Comparison of ENCODE assay signal across 20 cellular contexts in the genomic region with DNA sequence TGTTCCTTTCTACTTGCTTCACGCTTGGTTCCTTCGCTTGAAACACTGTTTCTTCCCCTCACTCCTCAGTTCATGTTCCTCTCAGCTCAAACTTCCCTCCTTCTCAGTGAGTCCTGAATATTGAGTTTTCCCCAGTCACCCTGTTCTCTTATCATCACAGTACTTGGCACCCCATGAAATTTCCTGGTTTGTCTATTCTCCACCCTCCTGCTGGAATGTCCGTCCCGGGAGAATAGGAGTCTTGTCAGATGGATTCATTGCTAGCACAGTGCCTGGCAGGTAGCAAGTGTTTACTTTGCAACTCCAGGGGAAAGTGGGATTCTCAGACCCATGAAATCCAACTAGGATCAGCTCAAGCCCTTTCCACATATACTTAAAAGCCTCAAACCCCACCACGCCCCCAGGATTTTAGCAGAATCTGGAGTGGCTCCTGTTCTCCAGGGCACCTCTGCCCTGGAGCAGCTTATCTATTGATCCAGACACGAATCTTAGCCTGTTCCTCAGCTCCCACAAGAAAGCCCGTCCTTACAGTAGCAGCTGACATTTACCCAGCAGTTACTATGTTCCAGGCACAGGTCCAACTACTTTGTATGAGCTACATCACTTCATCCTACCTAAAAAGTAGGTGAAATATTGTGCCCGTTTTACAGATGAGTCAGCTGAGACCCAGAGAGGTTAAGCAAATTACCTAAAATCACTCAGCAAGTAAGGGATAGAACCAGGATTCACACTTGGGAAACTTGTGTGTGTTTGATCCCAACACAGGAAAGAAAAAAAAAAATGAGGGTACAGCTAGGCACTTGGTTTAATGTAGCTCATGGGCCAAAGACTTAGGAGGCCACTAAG.
"Had no signal": no experiment of that assay in that cellular context is flagged by ENCODE, and none has a peak within 500 bp of the region (broad histone marks: within the 10 kb centered on the region; RNA-seq: fewer than 3 reads in every experiment).

No MANE protein-coding gene starts in this region.

- H3K9me3 Mint-ChIP-seq: activated B cell treated with CpG ODN at 0.5 μM for 24 hours; activated naive CD8-positive, alpha-beta T cell treated with anti-CD3 and anti-CD28 coated beads for 36 hours; effector memory CD8-positive, alpha-beta T cell; stimulated activated memory B cell treated with anti-CD40 and anti-IgM and Interleukin-4, amounts not matched to agents 10 μg/mL and 1 μg/mL and 100 μg/mL, for 72 hours; T-cell; T-helper 2 cell treated with Interferon-gamma antibody and Interleukin-4, amounts not matched to agents 5 μg/mL and 100 μg/mL, for 36 hours; type B pancreatic cell had no signal

- H3K4me3 Mint-ChIP-seq: activated B cell treated with CpG ODN at 0.5 μM for 24 hours; activated CD4-positive, alpha-beta T cell treated with anti-CD3 and anti-CD28 coated beads for 36 hours; activated naive CD8-positive, alpha-beta T cell treated with anti-CD3 and anti-CD28 coated beads for 36 hours; effector memory CD8-positive, alpha-beta T cell; stimulated activated memory B cell treated with anti-CD40 and anti-IgM and Interleukin-4, amounts not matched to agents 10 μg/mL and 1 μg/mL and 100 μg/mL, for 72 hours; T-cell; T-helper 2 cell treated with Interferon-gamma antibody and Interleukin-4, amounts not matched to agents 5 μg/mL and 100 μg/mL, for 36 hours; type B pancreatic cell had no signal

- H3K4me1 Mint-ChIP-seq: activated B cell treated with CpG ODN at 0.5 μM for 24 hours; activated CD4-positive, alpha-beta T cell treated with anti-CD3 and anti-CD28 coated beads for 36 hours; activated naive CD8-positive, alpha-beta T cell treated with anti-CD3 and anti-CD28 coated beads for 36 hours; stimulated activated memory B cell treated with anti-CD40 and anti-IgM and Interleukin-4, amounts not matched to agents 10 μg/mL and 1 μg/mL and 100 μg/mL, for 72 hours; T-cell had no signal

- H3K27ac ChIP-seq: parathyroid adenoma, right lobe of liver, skin epidermis had no signal

- H3K4me3 ChIP-seq: right lobe of liver, skin epidermis had no signal

- H3K36me3 ChIP-seq: right lobe of liver had no signal

- H3K9me3 ChIP-seq: right lobe of liver had no signal

- ATAC-seq: activated CD4-positive, alpha-beta T cell treated with anti-CD3 and anti-CD28 coated beads for 36 hours; effector memory CD8-positive, alpha-beta T cell; esophagus mucosa; stimulated activated memory B cell treated with anti-CD40 and anti-IgM and Interleukin-4, amounts not matched to agents 10 μg/mL and 1 μg/mL and 100 μg/mL, for 72 hours; T-cell had no signal

- H3K27me3 Mint-ChIP-seq: activated B cell treated with CpG ODN at 0.5 μM for 24 hours; activated naive CD8-positive, alpha-beta T cell treated with anti-CD3 and anti-CD28 coated beads for 36 hours; effector memory CD8-positive, alpha-beta T cell; stimulated activated memory B cell treated with anti-CD40 and anti-IgM and Interleukin-4, amounts not matched to agents 10 μg/mL and 1 μg/mL and 100 μg/mL, for 72 hours; type B pancreatic cell had no signal

- H3K27me3 ChIP-seq: right lobe of liver had no signal

- H3K27ac Mint-ChIP-seq: activated B cell treated with CpG ODN at 0.5 μM for 24 hours; activated CD4-positive, alpha-beta T cell treated with anti-CD3 and anti-CD28 coated beads for 36 hours; activated naive CD8-positive, alpha-beta T cell treated with anti-CD3 and anti-CD28 coated beads for 36 hours; effector memory CD8-positive, alpha-beta T cell; stimulated activated memory B cell treated with anti-CD40 and anti-IgM and Interleukin-4, amounts not matched to agents 10 μg/mL and 1 μg/mL and 100 μg/mL, for 72 hours; T-cell; T-helper 2 cell treated with Interferon-gamma antibody and Interleukin-4, amounts not matched to agents 5 μg/mL and 100 μg/mL, for 36 hours had no signal

- H3K36me3 Mint-ChIP-seq: activated naive CD8-positive, alpha-beta T cell treated with anti-CD3 and anti-CD28 coated beads for 36 hours; stimulated activated memory B cell treated with anti-CD40 and anti-IgM and Interleukin-4, amounts not matched to agents 10 μg/mL and 1 μg/mL and 100 μg/mL, for 72 hours; T-cell; type B pancreatic cell had no signal

- DNase-seq: activated B cell treated with CpG ODN at 0.5 μM for 24 hours; activated CD4-positive, alpha-beta T cell treated with anti-CD3 and anti-CD28 coated beads for 36 hours; activated CD4-positive, alpha-beta T cell treated with anti-CD3 and anti-CD28 coated beads, Interleukin-2, amount 50 U/mL, for 48 hours; activated CD8-positive, alpha-beta memory T cell treated with anti-CD3 and anti-CD28 coated beads, Interleukin-2, amount 50 U/mL, for 48 hours; activated naive CD4-positive, alpha-beta T cell treated with Interleukin-2 at 50 U/mL for 16 hours; activated naive CD8-positive, alpha-beta T cell treated with anti-CD3 and anti-CD28 coated beads for 36 hours; activated T-cell treated with anti-CD3 and anti-CD28 coated beads, Interleukin-2, amount 50 U/mL, for 48 hours; amniotic stem cell; effector memory CD8-positive, alpha-beta T cell; head of caudate nucleus; midbrain; nucleus accumbens; right lobe of liver; T-cell had no signal

- H3K4me1 ChIP-seq: parathyroid adenoma had no signal
